8 cellular contexts compared by ENCODE assay signal in the genomic region with DNA sequence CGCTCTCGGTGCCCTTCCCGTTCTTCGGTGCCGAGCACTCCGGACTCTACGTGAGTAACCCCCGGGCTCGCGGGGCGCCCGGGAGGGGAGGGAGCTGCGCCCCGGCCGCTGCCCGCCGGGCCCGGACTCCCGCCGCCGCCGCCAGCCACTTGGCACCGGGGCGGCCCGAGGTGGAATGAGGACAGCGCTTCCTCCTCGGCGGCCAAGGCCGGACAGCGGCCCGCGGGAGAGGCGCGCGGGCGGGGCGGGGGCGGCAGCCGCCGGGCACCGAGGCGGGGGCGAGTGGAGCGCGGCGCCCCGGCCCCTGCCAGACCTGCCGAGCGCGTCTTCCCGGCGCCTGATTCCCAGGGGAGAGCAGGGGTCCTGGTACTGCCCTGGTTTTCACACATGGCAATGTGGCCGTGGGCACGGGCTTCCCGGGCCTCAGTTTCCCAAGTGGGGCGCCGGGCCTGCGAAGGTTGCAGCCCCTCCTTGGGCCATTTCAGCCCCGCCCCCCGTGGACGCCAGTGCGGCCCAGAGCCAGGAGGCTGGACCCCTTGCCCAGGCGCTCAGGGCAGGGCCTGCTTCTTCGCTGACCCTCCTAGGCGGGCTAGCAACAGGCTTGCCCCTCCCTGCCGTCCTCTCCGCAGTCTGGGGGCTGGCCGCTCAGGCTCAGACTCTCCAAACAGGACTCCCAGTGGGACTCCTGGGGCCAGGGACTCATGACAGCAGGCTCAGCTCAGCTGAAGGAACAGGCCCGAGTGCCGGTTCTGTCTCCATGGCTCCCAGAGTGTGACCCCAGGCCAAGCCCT. TPM values are rescaled to one million over a fixed set of nuclear protein-coding genes. Genes with fewer than 3 reads are reported as not detected.
DNase-seq lines count a peak whose midpoint lies in the region; ATAC-seq and TF ChIP-seq lines count a peak whose summit lies in the region.

No MANE protein-coding gene starts in this region.

- intact Hi-C loops in lower leg skin (cut with DNase I; ENCODE audit: low total_unique reads): no loop called here

- H3K9me3 Mint-ChIP-seq in central memory CD8-positive, alpha-beta T cell: peaks cover 11% of the 10 kb centered on the region

- peaks cover 27% of the 10 kb centered on the region for H3K27me3 Mint-ChIP-seq in central memory CD8-positive, alpha-beta T cell

- TF ChIP-seq CTCF in lower leg skin (IDR thresholded peaks at IDR 0.05) (no peak), thoracic aorta (IDR thresholded peaks at IDR 0.05) (no peak)

- WGBS in lower leg skin, 2 donors: 17 to 57% methylated on average over 7 to 39 of the region's 70 CpGs

- H3K27me3 ChIP-seq in thoracic aorta (replicated peaks; ENCODE audit: insufficient read depth): no peaks in the 10 kb centered on the region

- peaks cover 11% of the 10 kb centered on the region for H3K36me3 ChIP-seq in thoracic aorta

- H3K4me1 Mint-ChIP-seq in central memory CD8-positive, alpha-beta T cell: no peaks in the 10 kb centered on the region

- H3K4me3 ChIP-seq in lower leg skin (ENCODE audit: low read depth, poor library complexity, severe bottlenecking) (peak overlapping the region; percentile 54), thoracic aorta (peak overlapping the region; percentile 85)

- H3K9me3 ChIP-seq in thoracic aorta: peaks cover 11% of the 10 kb centered on the region

- peak overlapping the region; percentile 74 for H3K27ac ChIP-seq in thoracic aorta

- no peak for TF ChIP-seq POLR2A in lower leg skin (IDR thresholded peaks at IDR 0.05)

- peaks cover 42 to 65% of the 10 kb centered on the region in 2 donors for H3K4me1 ChIP-seq in thoracic aorta (ENCODE audit: control insufficient read depth in 1 of 2, low read depth in 2 of 2)

- peak overlapping the region; percentile 36 for H3K4me3 Mint-ChIP-seq in central memory CD8-positive, alpha-beta T cell

- H3K36me3 Mint-ChIP-seq in central memory CD8-positive, alpha-beta T cell (ENCODE audit: insufficient read depth): no peaks in the 10 kb centered on the region

- no peak for ATAC-seq in central memory CD8-positive, alpha-beta T cell (replicated peaks; ENCODE audit: extremely low read depth, poor library complexity, severe bottlenecking)
- ATAC-seq in thoracic aorta (ENCODE audit: insufficient number of reproducible peaks, low FRiP score, low read depth) (no peak), GM21526 (IDR thresholded peaks at IDR 0.05; ENCODE audit: low FRiP score, unreplicated experiment) (no peak), HG03378 (IDR thresholded peaks at IDR 0.05; ENCODE audit: unreplicated experiment) (no peak)

- no peak overlapping the region for H3K27ac Mint-ChIP-seq in central memory CD8-positive, alpha-beta T cell (ENCODE audit: low read depth)

- DNase-seq in DMS53 (lab: John Stamatoyannopoulos, UW) (peak; percentile 64), DMS53 treated with DMSO at 0.1 percent for 48 hours (lab: John Stamatoyannopoulos, UW; ENCODE audit: unreplicated experiment) (no peak), lower leg skin (ENCODE audit: low spot score in 2 of 2) (peak; percentile 12 to 81), thoracic aorta (ENCODE audit: low spot score) (no peak), NCI-H510A treated with DMSO at 0.1 percent for 48 hours (lab: John Stamatoyannopoulos, UW) (no peak)
- no peak for DNase-seq in central memory CD8-positive, alpha-beta T cell (ENCODE audit: low spot score in 2 of 2)

RNA-seq across cellular contexts. Expression of gene SNED1, which starts 0.8 kb away (rescaled TPM):
- total RNA-seq in lower leg skin (10 to 100 TPM in 3 of 4 donors, 1 to 10 TPM in 1; 9.0 to 18.4 (median 17.1) TPM), thoracic aorta (100 to 1,000 TPM; 133 to 206 TPM)

Comparison
In these comparisons a context has a peak if more than half of its experiments do, and no peak if none do; other contexts are left out.
1. DNase-seq: peak in DMS53 (single experiment) and lower leg skin (2 of 2); none in DMS53 treated with DMSO at 0.1 percent for 48 hours (single experiment), central memory CD8-positive, alpha-beta T cell (0 of 2), thoracic aorta (single experiment) and NCI-H510A treated with DMSO at 0.1 percent for 48 hours (single experiment).
2. RNA of gene SNED1, which starts 0.8 kb away (total RNA-seq): 133 to 206 TPM in thoracic aorta; 9.0 to 18.4 TPM in lower leg skin; every median in the first group is over 4 times any median in the second.